In genomic region chr6:23280445-23280844, GRCh38 we compare ENCODE assay signal across 17 cellular contexts.
"Had no signal": no experiment of that assay in that cellular context is flagged by ENCODE, and none has a peak within 500 bp of the region (broad histone marks: within the 10 kb centered on the region; RNA-seq: fewer than 3 reads in every experiment).

No MANE protein-coding gene starts in this region.

- H3K27me3 Mint-ChIP-seq: activated CD4-positive, alpha-beta T cell treated with anti-CD3 and anti-CD28 coated beads, Interleukin-2, amount 10 ng/mL, durations not matched to agents 7 days and 5 days; activated naive CD8-positive, alpha-beta T cell treated with anti-CD3 and anti-CD28 coated beads for 36 hours; brain; natural killer cell treated with Interleukin-12 subunit alpha and Interleukin-12 subunit beta and Interleukin-15 and Interleukin-18, amount 100 ng/mL, for 72 hours had no signal

- H3K4me3 ChIP-seq: colonic mucosa had no signal

- H3K27ac Mint-ChIP-seq: activated CD4-positive, alpha-beta T cell treated with anti-CD3 and anti-CD28 coated beads, Interleukin-2, amount 10 ng/mL, durations not matched to agents 7 days and 5 days; activated naive CD8-positive, alpha-beta T cell treated with anti-CD3 and anti-CD28 coated beads for 36 hours; natural killer cell treated with Interleukin-12 subunit alpha and Interleukin-12 subunit beta and Interleukin-15 and Interleukin-18, amount 100 ng/mL, for 72 hours; T-helper 2 cell treated with Interferon-gamma antibody and Interleukin-4, amounts not matched to agents 5 μg/mL and 100 μg/mL, for 36 hours had no signal

- H3K36me3 ChIP-seq: colonic mucosa had no signal

- H3K36me3 Mint-ChIP-seq: activated naive CD8-positive, alpha-beta T cell treated with anti-CD3 and anti-CD28 coated beads for 36 hours; brain had no signal

- H3K4me3 Mint-ChIP-seq: activated CD4-positive, alpha-beta T cell treated with anti-CD3 and anti-CD28 coated beads, Interleukin-2, amount 10 ng/mL, durations not matched to agents 7 days and 5 days; activated naive CD8-positive, alpha-beta T cell treated with anti-CD3 and anti-CD28 coated beads for 36 hours; brain; natural killer cell treated with Interleukin-12 subunit alpha and Interleukin-12 subunit beta and Interleukin-15 and Interleukin-18, amount 100 ng/mL, for 72 hours; T-helper 2 cell treated with Interferon-gamma antibody and Interleukin-4, amounts not matched to agents 5 μg/mL and 100 μg/mL, for 36 hours had no signal

- DNase-seq: activated CD4-positive, alpha-beta T cell treated with anti-CD3 and anti-CD28 coated beads, Interleukin-2, amount 10 ng/mL, durations not matched to agents 7 days and 5 days; activated CD8-positive, alpha-beta memory T cell treated with anti-CD3 and anti-CD28 coated beads, Interleukin-2, amount 50 U/mL, for 48 hours; activated naive CD8-positive, alpha-beta T cell treated with anti-CD3 and anti-CD28 coated beads for 36 hours; central memory CD4-positive, alpha-beta T cell; colonic mucosa; foreskin melanocyte; kidney glomerular epithelial cell; posterior cingulate gyrus; stimulated activated CD4-positive, alpha-beta T cell treated with anti-CD3 and anti-CD28 coated beads, Interleukin-15, amount 100 ng/mL, for 24 hours; stimulated activated CD4-positive, alpha-beta T cell treated with anti-CD3 and anti-CD28 coated beads, Interleukin-4, amount 100 ng/mL, for 1 hour; stimulated activated naive CD4-positive, alpha-beta T cell; substantia nigra; trophoblast cell had no signal

- H3K27ac ChIP-seq: colonic mucosa had no signal

- H3K9me3 ChIP-seq: colonic mucosa had no signal

- H3K27me3 ChIP-seq: colonic mucosa had no signal

- ATAC-seq: esophagus mucosa; natural killer cell treated with Interleukin-12 subunit alpha and Interleukin-12 subunit beta and Interleukin-15 and Interleukin-18, amount 100 ng/mL, for 72 hours had no signal

- H3K4me1 Mint-ChIP-seq: activated CD4-positive, alpha-beta T cell treated with anti-CD3 and anti-CD28 coated beads, Interleukin-2, amount 10 ng/mL, durations not matched to agents 7 days and 5 days; activated naive CD8-positive, alpha-beta T cell treated with anti-CD3 and anti-CD28 coated beads for 36 hours had no signal

- H3K4me1 ChIP-seq: colonic mucosa had no signal
